ENCODE assay signal across 22 cellular contexts in the genomic region with DNA sequence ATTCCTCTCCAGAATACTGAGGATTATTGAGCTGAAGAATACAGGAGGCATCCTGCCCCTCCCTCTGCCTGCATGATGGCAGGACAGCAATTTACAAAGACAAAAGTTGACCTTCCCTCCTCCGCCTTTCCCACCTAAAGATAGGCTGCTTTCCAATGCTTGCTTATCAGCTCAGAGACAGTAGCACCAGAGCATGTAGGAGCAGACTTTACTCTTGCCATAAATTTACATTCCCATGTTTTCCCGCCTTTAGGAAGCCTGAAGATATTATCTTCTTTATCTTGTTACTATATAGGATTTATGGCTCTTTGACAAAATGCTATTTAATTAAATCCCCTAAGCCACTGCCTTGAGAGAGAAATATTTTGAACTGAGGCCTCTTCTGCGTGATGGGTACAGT.
"Had no signal": no experiment of that assay in that cellular context is flagged by ENCODE, and none has a peak within 500 bp of the region (broad histone marks: within the 10 kb centered on the region; RNA-seq: fewer than 3 reads in every experiment).

No MANE protein-coding gene starts in this region.

- H3K27ac ChIP-seq: dorsolateral prefrontal cortex, epithelial cell of prostate, esophagus muscularis mucosa, gastrocnemius medialis, heart right ventricle, neutrophil, right atrium auricular region, sigmoid colon, skin epidermis, stomach had no signal

- H3K4me3 Mint-ChIP-seq: naive thymus-derived CD8-positive, alpha-beta T cell had no signal

- H3K27ac Mint-ChIP-seq: naive thymus-derived CD8-positive, alpha-beta T cell had no signal

- DNase-seq: cortex of kidney; dorsolateral prefrontal cortex; effector CD8-positive, alpha-beta T cell; gastrocnemius medialis; heart right ventricle; hypothalamus; islet precursor cell; mammary epithelial cell; mucosa of descending colon; naive thymus-derived CD8-positive, alpha-beta T cell; posterior cingulate gyrus; sigmoid colon; stimulated activated naive CD4-positive, alpha-beta T cell; stomach; substantia nigra; trophoblast cell had no signal

- H3K36me3 Mint-ChIP-seq: naive thymus-derived CD8-positive, alpha-beta T cell had no signal

- ATAC-seq: gastrocnemius medialis; heart right ventricle; left lobe of liver; mucosa of descending colon; naive thymus-derived CD8-positive, alpha-beta T cell had no signal

- H3K9me3 ChIP-seq: esophagus muscularis mucosa, gastrocnemius medialis, heart right ventricle, mucosa of descending colon, neutrophil, right atrium auricular region, sigmoid colon, stomach had no signal

- H3K4me1 ChIP-seq: esophagus muscularis mucosa, gastrocnemius medialis, heart right ventricle, right atrium auricular region, sigmoid colon, stomach had no signal

- H3K27me3 ChIP-seq: esophagus muscularis mucosa, gastrocnemius medialis, right atrium auricular region, sigmoid colon had no signal

- H3K9me3 Mint-ChIP-seq: naive thymus-derived CD8-positive, alpha-beta T cell had no signal
